Comparison of ENCODE assay signal across 1 cellular context in the genomic region with DNA sequence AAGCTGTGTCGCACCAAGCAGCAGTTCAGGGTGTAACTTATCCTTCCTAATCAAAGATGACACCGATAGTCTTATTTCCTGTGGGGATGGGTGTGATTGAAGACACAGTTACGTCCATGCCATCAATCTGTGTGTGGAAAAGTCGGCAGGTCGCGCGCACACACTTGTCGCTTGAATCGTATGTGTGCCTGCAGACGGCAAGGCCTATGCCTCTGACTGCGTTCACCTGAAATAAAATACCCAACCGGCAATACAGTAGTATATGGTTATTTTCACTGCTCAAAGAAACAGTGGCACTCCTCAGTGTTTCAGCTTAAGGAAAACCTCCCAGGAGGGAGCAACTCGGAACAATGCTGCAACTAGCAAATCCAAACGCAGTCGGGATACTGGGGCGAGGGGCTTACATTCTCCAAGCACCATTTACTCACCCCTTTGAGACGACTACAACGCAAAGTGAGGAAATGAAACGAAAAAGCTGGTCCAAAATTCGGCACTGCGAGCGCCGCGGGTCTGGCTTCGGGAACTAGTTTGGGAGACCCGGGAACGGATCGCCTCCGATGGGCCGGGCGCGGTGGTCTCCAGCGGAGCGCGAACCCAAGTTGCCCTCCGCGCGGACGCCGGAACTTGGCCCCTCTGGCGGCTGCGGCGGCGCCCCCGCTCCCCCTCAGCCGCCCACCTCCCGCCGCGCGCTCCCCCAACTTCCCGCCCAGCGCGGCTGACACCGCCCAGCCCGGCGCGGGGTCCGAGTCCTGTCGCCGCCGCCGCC.
TF ChIP-seq lines count a peak whose summit lies in the region.

No MANE protein-coding gene starts in this region.

TF ChIP-seq in K562, 482 proteins besides CTCF, POLR2A, EP300 and RAD21 (continued from another document and continues in another):
- TF ChIP-seq REST (CRISPR knock-in tag; IDR thresholded peaks at IDR 0.05; ENCODE audit: low read depth), result no peak
- TF ChIP-seq ETS2 (tag; IDR thresholded peaks at IDR 0.05; ENCODE audit: borderline replicate concordance, poor library complexity, severe bottlenecking), result no peak
- no peak for TF ChIP-seq SPI1 (IDR thresholded peaks at IDR 0.05; ENCODE audit: borderline replicate concordance, low read depth, low read length)
- no peak for TF ChIP-seq SIRT6 (IDR thresholded peaks at IDR 0.05; ENCODE audit: low read depth, low read length)
- no peak for TF ChIP-seq HDGF (IDR thresholded peaks at IDR 0.05)
- no peak for TF ChIP-seq HMG20B (CRISPR knock-in tag; IDR thresholded peaks at IDR 0.05)
- no peak for TF ChIP-seq XRCC3 (IDR thresholded peaks at IDR 0.05)
- no peak for TF ChIP-seq ZNF311 (CRISPR knock-in tag; IDR thresholded peaks at IDR 0.05)
- TF ChIP-seq, protein P1, sequence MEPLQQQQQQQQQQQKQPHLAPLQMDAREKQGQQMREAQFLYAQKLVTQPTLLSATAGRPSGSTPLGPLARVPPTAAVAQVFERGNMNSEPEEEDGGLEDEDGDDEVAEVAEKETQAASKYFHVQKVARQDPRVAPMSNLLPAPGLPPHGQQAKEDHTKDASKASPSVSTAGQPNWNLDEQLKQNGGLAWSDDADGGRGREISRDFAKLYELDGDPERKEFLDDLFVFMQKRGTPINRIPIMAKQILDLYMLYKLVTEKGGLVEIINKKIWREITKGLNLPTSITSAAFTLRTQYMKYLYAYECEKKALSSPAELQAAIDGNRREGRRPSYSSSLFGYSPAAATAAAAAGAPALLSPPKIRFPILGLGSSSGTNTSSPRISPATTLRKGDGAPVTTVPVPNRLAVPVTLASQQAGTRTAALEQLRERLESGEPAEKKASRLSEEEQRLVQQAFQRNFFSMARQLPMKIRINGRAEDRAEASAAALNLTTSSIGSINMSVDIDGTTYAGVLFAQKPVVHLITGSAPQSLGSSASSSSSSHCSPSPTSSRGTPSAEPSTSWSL (CRISPR knock-in tag; IDR thresholded peaks at IDR 0.05; ENCODE audit: borderline replicate concordance), result no peak
- no peak for TF ChIP-seq ZFP36 (IDR thresholded peaks at IDR 0.05; ENCODE audit: low read depth, low read length, partially characterized antibody)
- no peak for TF ChIP-seq ZNF655 (CRISPR knock-in tag; IDR thresholded peaks at IDR 0.05)
- TF ChIP-seq ZNF668 (CRISPR knock-in tag; IDR thresholded peaks at IDR 0.05), result no peak
- TF ChIP-seq ILK (tag; IDR thresholded peaks at IDR 0.05; ENCODE audit: borderline replicate concordance, low read depth), result no peak
- TF ChIP-seq, protein P2, sequence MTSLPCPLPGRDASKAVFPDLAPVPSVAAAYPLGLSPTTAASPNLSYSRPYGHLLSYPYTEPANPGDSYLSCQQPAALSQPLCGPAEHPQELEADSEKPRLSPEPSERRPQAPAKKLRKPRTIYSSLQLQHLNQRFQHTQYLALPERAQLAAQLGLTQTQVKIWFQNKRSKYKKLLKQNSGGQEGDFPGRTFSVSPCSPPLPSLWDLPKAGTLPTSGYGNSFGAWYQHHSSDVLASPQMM (CRISPR knock-in tag; IDR thresholded peaks at IDR 0.05), result no peak
- 0 out of 2 replicates have a peak, but pooled peaks have one; percentile 10 for TF ChIP-seq FOXP1 (CRISPR knock-in tag; IDR thresholded peaks at IDR 0.05)
- TF ChIP-seq, protein P3, sequence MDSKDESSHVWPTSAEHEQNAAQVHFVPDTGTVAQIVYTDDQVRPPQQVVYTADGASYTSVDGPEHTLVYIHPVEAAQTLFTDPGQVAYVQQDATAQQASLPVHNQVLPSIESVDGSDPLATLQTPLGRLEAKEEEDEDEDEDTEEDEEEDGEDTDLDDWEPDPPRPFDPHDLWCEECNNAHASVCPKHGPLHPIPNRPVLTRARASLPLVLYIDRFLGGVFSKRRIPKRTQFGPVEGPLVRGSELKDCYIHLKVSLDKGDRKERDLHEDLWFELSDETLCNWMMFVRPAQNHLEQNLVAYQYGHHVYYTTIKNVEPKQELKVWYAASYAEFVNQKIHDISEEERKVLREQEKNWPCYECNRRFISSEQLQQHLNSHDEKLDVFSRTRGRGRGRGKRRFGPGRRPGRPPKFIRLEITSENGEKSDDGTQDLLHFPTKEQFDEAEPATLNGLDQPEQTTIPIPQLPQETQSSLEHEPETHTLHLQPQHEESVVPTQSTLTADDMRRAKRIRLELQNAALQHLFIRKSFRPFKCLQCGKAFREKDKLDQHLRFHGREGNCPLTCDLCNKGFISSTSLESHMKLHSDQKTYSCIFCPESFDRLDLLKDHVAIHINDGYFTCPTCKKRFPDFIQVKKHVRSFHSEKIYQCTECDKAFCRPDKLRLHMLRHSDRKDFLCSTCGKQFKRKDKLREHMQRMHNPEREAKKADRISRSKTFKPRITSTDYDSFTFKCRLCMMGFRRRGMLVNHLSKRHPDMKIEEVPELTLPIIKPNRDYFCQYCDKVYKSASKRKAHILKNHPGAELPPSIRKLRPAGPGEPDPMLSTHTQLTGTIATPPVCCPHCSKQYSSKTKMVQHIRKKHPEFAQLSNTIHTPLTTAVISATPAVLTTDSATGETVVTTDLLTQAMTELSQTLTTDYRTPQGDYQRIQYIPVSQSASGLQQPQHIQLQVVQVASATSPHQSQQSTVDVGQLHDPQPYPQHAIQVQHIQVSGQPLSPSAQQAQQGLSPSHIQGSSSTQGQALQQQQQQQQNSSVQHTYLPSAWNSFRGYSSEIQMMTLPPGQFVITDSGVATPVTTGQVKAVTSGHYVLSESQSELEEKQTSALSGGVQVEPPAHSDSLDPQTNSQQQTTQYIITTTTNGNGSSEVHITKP (IDR thresholded peaks at IDR 0.05; ENCODE audit: partially characterized antibody), result no peak
- no peak for TF ChIP-seq KLF6 (CRISPR knock-in tag; IDR thresholded peaks at IDR 0.05; ENCODE audit: borderline replicate concordance)
- no peak for TF ChIP-seq CREB5 (CRISPR knock-in tag; IDR thresholded peaks at IDR 0.05)
- TF ChIP-seq BRD4 (IDR thresholded peaks at IDR 0.05), result peak; percentile 15; the same call in 1 of the 2 replicates
- TF ChIP-seq, protein P4, sequence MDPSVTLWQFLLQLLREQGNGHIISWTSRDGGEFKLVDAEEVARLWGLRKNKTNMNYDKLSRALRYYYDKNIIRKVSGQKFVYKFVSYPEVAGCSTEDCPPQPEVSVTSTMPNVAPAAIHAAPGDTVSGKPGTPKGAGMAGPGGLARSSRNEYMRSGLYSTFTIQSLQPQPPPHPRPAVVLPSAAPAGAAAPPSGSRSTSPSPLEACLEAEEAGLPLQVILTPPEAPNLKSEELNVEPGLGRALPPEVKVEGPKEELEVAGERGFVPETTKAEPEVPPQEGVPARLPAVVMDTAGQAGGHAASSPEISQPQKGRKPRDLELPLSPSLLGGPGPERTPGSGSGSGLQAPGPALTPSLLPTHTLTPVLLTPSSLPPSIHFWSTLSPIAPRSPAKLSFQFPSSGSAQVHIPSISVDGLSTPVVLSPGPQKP (CRISPR knock-in tag; IDR thresholded peaks at IDR 0.05), result no peak
- no peak for TF ChIP-seq ARID2 (IDR thresholded peaks at IDR 0.05)
- TF ChIP-seq RBM34 (IDR thresholded peaks at IDR 0.05; ENCODE audit: borderline replicate concordance, insufficient read depth, low read length), result no peak
- TF ChIP-seq, protein P5, sequence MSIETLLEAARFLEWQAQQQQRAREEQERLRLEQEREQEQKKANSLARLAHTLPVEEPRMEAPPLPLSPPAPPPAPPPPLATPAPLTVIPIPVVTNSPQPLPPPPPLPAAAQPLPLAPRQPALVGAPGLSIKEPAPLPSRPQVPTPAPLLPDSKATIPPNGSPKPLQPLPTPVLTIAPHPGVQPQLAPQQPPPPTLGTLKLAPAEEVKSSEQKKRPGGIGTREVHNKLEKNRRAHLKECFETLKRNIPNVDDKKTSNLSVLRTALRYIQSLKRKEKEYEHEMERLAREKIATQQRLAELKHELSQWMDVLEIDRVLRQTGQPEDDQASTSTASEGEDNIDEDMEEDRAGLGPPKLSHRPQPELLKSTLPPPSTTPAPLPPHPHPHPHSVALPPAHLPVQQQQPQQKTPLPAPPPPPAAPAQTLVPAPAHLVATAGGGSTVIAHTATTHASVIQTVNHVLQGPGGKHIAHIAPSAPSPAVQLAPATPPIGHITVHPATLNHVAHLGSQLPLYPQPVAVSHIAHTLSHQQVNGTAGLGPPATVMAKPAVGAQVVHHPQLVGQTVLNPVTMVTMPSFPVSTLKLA (conservative IDR thresholded peaks at IDR 0.05), result 0 out of 4 replicates have a peak, but pooled peaks of 1 of the 2 experiments have one; percentile 28
- no peak for TF ChIP-seq NFIC (IDR thresholded peaks at IDR 0.05)
- TF ChIP-seq, protein P6, sequence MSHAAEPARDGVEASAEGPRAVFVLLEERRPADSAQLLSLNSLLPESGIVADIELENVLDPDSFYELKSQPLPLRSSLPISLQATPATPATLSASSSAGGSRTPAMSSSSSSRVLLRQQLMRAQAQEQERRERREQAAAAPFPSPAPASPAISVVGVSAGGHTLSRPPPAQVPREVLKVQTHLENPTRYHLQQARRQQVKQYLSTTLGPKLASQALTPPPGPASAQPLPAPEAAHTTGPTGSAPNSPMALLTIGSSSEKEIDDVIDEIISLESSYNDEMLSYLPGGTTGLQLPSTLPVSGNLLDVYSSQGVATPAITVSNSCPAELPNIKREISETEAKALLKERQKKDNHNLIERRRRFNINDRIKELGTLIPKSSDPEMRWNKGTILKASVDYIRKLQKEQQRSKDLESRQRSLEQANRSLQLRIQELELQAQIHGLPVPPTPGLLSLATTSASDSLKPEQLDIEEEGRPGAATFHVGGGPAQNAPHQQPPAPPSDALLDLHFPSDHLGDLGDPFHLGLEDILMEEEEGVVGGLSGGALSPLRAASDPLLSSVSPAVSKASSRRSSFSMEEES (CRISPR knock-in tag; IDR thresholded peaks at IDR 0.05), result no peak
- TF ChIP-seq MYBL2 (IDR thresholded peaks at IDR 0.05; ENCODE audit: low read depth), result no peak
- no peak for TF ChIP-seq MYBL2 (CRISPR knock-in tag; IDR thresholded peaks at IDR 0.05; ENCODE audit: borderline replicate concordance)
- TF ChIP-seq SREBF2 (CRISPR knock-in tag; IDR thresholded peaks at IDR 0.05), result no peak
- TF ChIP-seq ZNF785 (CRISPR knock-in tag; IDR thresholded peaks at IDR 0.05), result no peak
- no peak for TF ChIP-seq ZNF232 (CRISPR knock-in tag; IDR thresholded peaks at IDR 0.05)
- TF ChIP-seq ZC3H4 (CRISPR knock-in tag; IDR thresholded peaks at IDR 0.05; ENCODE audit: borderline replicate concordance), result no peak; the same call in 1 of the 2 replicates
- TF ChIP-seq, protein P7, sequence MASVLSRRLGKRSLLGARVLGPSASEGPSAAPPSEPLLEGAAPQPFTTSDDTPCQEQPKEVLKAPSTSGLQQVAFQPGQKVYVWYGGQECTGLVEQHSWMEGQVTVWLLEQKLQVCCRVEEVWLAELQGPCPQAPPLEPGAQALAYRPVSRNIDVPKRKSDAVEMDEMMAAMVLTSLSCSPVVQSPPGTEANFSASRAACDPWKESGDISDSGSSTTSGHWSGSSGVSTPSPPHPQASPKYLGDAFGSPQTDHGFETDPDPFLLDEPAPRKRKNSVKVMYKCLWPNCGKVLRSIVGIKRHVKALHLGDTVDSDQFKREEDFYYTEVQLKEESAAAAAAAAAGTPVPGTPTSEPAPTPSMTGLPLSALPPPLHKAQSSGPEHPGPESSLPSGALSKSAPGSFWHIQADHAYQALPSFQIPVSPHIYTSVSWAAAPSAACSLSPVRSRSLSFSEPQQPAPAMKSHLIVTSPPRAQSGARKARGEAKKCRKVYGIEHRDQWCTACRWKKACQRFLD (CRISPR knock-in tag; IDR thresholded peaks at IDR 0.05), result no peak
- no peak for TF ChIP-seq ZNF561 (CRISPR knock-in tag; conservative IDR thresholded peaks at IDR 0.05)
- TF ChIP-seq MED1 (CRISPR knock-in tag; IDR thresholded peaks at IDR 0.05; ENCODE audit: borderline replicate concordance), result no peak
- no peak for TF ChIP-seq MXI1 (IDR thresholded peaks at IDR 0.05; ENCODE audit: low read depth, low read length)
- TF ChIP-seq GTF2A2 (tag; IDR thresholded peaks at IDR 0.05), result no peak
- TF ChIP-seq, protein P8, sequence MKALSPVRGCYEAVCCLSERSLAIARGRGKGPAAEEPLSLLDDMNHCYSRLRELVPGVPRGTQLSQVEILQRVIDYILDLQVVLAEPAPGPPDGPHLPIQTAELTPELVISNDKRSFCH (CRISPR knock-in tag; IDR thresholded peaks at IDR 0.05), result no peak
- TF ChIP-seq, protein P8 (tag; IDR thresholded peaks at IDR 0.05), result no peak
- TF ChIP-seq GATAD2B (IDR thresholded peaks at IDR 0.05; ENCODE audit: borderline replicate concordance), result peak; percentile 30; the same call in 1 of the 2 replicates
